ENCODE assay signal across 8 cellular contexts in the genomic region with DNA sequence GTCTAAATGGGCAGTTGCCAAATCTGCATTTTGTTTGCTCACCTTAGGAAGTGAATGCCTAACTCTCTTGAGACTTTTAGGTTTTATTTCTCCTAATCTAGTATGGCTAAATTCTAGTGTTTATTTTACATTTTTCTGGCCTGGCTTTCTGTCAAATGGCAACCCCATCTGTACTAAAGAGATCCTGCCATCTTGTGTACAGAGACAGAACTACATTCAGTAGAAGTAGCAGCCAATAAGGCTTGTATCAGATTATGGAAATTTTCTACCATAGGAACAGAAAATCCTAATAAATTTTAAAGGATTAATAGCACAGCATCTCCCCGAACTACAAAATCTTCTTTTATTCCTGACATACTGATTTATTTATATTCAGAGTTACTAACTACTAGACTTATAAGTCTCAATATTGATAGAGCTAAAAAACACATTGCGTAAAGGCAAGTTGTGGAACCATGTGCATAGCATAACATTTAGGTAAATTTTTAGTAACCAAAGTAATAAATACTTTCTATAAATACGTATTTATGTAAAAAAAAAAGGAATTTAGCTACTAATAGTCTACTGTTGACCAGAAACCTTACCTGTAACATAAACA. TPM values are rescaled to one million over a fixed set of nuclear protein-coding genes. Genes with fewer than 3 reads are reported as not detected.
DNase-seq lines count a peak whose midpoint lies in the region; ATAC-seq, FAIRE-seq and TF ChIP-seq lines count a peak whose summit lies in the region.

No MANE protein-coding gene starts in this region.

- 35 to 36% methylated on average over 3 of the region's 3 CpGs for WGBS in esophagus squamous epithelium, 2 donors

- peak; percentile 54 for FAIRE-seq in RCC 7860 (lab: Jason Lieb, UNC)

- POLR2A ChIA-PET in GM10248 (lab: Yijun Ruan, JAX): no interaction called here
- POLR2A ChIA-PET in CD4-positive, alpha-beta memory T cell (lab: Charles Lee; ENCODE audit: partially characterized antibody): no interaction called here

- no peak overlapping the region for H3K4me3 ChIP-seq in esophagus squamous epithelium
- no peak overlapping the region for H3K4me3 ChIP-seq in CD4-positive, alpha-beta memory T cell (ENCODE audit: low read length in 2 of 2)

- no peak overlapping the region for H3K27ac Mint-ChIP-seq in osteocyte (ENCODE audit: unreplicated experiment)
- H3K27ac Mint-ChIP-seq in CD4-positive, alpha-beta memory T cell: no peak overlapping the region

- no peak overlapping the region for H3K4me3 Mint-ChIP-seq in osteocyte (ENCODE audit: unreplicated experiment)
- H3K4me3 Mint-ChIP-seq in CD4-positive, alpha-beta memory T cell: no peak overlapping the region

- H3K27me3 Mint-ChIP-seq in osteocyte (ENCODE audit: unreplicated experiment): peaks cover 2% of the 10 kb centered on the region
- H3K27me3 Mint-ChIP-seq in CD4-positive, alpha-beta memory T cell: peaks cover 3 to 4% of the 10 kb centered on the region in 2 donors

- CTCF ChIA-PET in GM10248 (lab: Yijun Ruan, JAX): interaction anchor here (0.6 to 3.7 kb wide), 24 partner anchors 8 to 596 kb away, joined by 3 to 65 read pairs (median 4); no protein-coding TSS in a partner anchor
- CTCF ChIA-PET in CD4-positive, alpha-beta memory T cell (lab: Charles Lee; ENCODE audit: partially characterized antibody): interaction anchor here (0.7 kb wide), 1 partner anchor 16 kb away, joined by 3 read pairs; no protein-coding TSS in a partner anchor

- H3K36me3 ChIP-seq in esophagus squamous epithelium: no peaks in the 10 kb centered on the region
- no peaks in the 10 kb centered on the region for H3K36me3 ChIP-seq in CD4-positive, alpha-beta memory T cell (ENCODE audit: insufficient read depth, low read length)

- H3K27ac ChIP-seq in esophagus squamous epithelium: no peak overlapping the region
- H3K27ac ChIP-seq in CD4-positive, alpha-beta memory T cell (ENCODE audit: low read depth, low read length): no peak overlapping the region

- DNase-seq in GM10248 (ENCODE audit: extremely low spot score): no peak
- peak; percentile 22 for DNase-seq in HS-5 (ENCODE audit: low read depth)
- peak; percentile 19 for DNase-seq in RCC 7860 (ENCODE audit: low spot score)
- no peak for DNase-seq in esophagus squamous epithelium (lab: John Stamatoyannopoulos, UW)
- DNase-seq in osteocyte (ENCODE audit: extremely low spot score, unreplicated experiment): no peak
- no peak for DNase-seq in CD4-positive, alpha-beta memory T cell
- no peak for DNase-seq in NK-92 treated with Interleukin-12 subunit alpha and Interleukin-12 subunit beta, amount 100 ng/mL, for 24 hours (lab: John Stamatoyannopoulos, UW)

- H3K4me1 ChIP-seq in esophagus squamous epithelium: no peaks in the 10 kb centered on the region
- no peaks in the 10 kb centered on the region for H3K4me1 ChIP-seq in CD4-positive, alpha-beta memory T cell (ENCODE audit: insufficient read depth, low read length)

- intact Hi-C loops in esophagus squamous epithelium (cut with DNase I): loop anchor here (10.0 kb wide), 1 partner anchor 61 kb away; no protein-coding TSS in a partner anchor
- intact Hi-C loops in CD4-positive, alpha-beta memory T cell (cut with micrococcal nuclease): loop anchor here (2.0 kb wide), 1 partner anchor 369 kb away; no protein-coding TSS in a partner anchor

- no peaks in the 10 kb centered on the region for H3K9me3 ChIP-seq in esophagus squamous epithelium
- H3K9me3 ChIP-seq in CD4-positive, alpha-beta memory T cell (ENCODE audit: control insufficient read depth in 1 of 2, low read length in 2 of 2): no peaks in the 10 kb centered on the region

- no peak for TF ChIP-seq POLR2A in esophagus squamous epithelium (IDR thresholded peaks at IDR 0.05)

- TF ChIP-seq CTCF in GM10248 (IDR thresholded peaks at IDR 0.05; ENCODE audit: control extremely low read depth, extremely low read depth, low read depth, missing control alignments) (peak; percentile 70), esophagus squamous epithelium (IDR thresholded peaks at IDR 0.05) (peak in 5 of 6 experiments; percentile 64 to 77 (median 72)), osteocyte (IDR thresholded peaks at IDR 0.05) (peak; percentile 82)

- ATAC-seq in GM21526 (IDR thresholded peaks at IDR 0.05; ENCODE audit: low FRiP score, unreplicated experiment): peak; percentile 71

- H3K4me1 Mint-ChIP-seq in osteocyte (ENCODE audit: unreplicated experiment): peaks cover 7% of the 10 kb centered on the region
- H3K4me1 Mint-ChIP-seq in CD4-positive, alpha-beta memory T cell: peaks cover 0 to 5% (median 0%) of the 10 kb centered on the region in 4 donors

- no peaks in the 10 kb centered on the region for H3K36me3 Mint-ChIP-seq in osteocyte (ENCODE audit: unreplicated experiment)
- no peaks in the 10 kb centered on the region for H3K36me3 Mint-ChIP-seq in CD4-positive, alpha-beta memory T cell

- H3K9me3 Mint-ChIP-seq in osteocyte (ENCODE audit: unreplicated experiment): no peaks in the 10 kb centered on the region
- H3K9me3 Mint-ChIP-seq in CD4-positive, alpha-beta memory T cell: no peaks in the 10 kb centered on the region

- no peaks in the 10 kb centered on the region for H3K27me3 ChIP-seq in esophagus squamous epithelium
- H3K27me3 ChIP-seq in CD4-positive, alpha-beta memory T cell (ENCODE audit: insufficient read depth, low read length): no peaks in the 10 kb centered on the region

RNA-seq across cellular contexts. Expression of a gene that starts 45.5 kb away (rescaled TPM):
- total RNA-seq in esophagus squamous epithelium (10 to 100 TPM in 2 of 4 donors, 1 to 10 TPM in 2; 3.4 to 12.8 (median 9.5) TPM), osteocyte (1.0 and 1.7 TPM in 2 replicates)
- under 1 TPM in 1 of 2 experiments, not detected in 1; 0.61 TPM for total RNA-seq in CD4-positive, alpha-beta memory T cell
- not detected for polyA plus RNA-seq in CD4-positive, alpha-beta memory T cell

Comparison
In these comparisons a context has a peak if more than half of its experiments do, and no peak if none do; other contexts are left out.
1. DNase-seq: peak in HS-5 (single experiment) and RCC 7860 (single experiment); none in GM10248 (single experiment), esophagus squamous epithelium (single experiment), osteocyte (single experiment), CD4-positive, alpha-beta memory T cell (0 of 5) and NK-92 treated with Interleukin-12 subunit alpha and Interleukin-12 subunit beta, amount 100 ng/mL, for 24 hours (single experiment).
2. Peak in every context shown above with its lines, with median percentiles within 50 percentile points of each other: CTCF ChIP-seq.